In genomic region chr17:79733692-79734070, GRCh38 we compare ENCODE assay signal across 1 cellular context.
TF ChIP-seq lines count a peak whose summit lies in the region.

No MANE protein-coding gene starts in this region.

TF ChIP-seq in HCT116, 20 proteins besides CTCF, POLR2A, EP300 and RAD21:
- TF ChIP-seq ATF3 (IDR thresholded peaks at IDR 0.05), result no peak
- TF ChIP-seq ZFX (IDR thresholded peaks at IDR 0.05), result no peak
- TF ChIP-seq FOSL1 (IDR thresholded peaks at IDR 0.05; ENCODE audit: low read depth), result no peak
- no peak for TF ChIP-seq POLR2AphosphoS5 (IDR thresholded peaks at IDR 0.05; ENCODE audit: low read depth, low read length)
- TF ChIP-seq TCF7L2 (IDR thresholded peaks at IDR 0.05; ENCODE audit: borderline replicate concordance, extremely low read depth, insufficient read depth, insufficient read length), result no peak
- no peak for TF ChIP-seq SP1 (IDR thresholded peaks at IDR 0.05; ENCODE audit: low read depth)
- no peak for TF ChIP-seq ZNF274 (IDR thresholded peaks at IDR 0.05; ENCODE audit: low read depth, low read length)
- TF ChIP-seq EZH2 (IDR thresholded peaks at IDR 0.05), result no peak
- TF ChIP-seq, protein P1, sequence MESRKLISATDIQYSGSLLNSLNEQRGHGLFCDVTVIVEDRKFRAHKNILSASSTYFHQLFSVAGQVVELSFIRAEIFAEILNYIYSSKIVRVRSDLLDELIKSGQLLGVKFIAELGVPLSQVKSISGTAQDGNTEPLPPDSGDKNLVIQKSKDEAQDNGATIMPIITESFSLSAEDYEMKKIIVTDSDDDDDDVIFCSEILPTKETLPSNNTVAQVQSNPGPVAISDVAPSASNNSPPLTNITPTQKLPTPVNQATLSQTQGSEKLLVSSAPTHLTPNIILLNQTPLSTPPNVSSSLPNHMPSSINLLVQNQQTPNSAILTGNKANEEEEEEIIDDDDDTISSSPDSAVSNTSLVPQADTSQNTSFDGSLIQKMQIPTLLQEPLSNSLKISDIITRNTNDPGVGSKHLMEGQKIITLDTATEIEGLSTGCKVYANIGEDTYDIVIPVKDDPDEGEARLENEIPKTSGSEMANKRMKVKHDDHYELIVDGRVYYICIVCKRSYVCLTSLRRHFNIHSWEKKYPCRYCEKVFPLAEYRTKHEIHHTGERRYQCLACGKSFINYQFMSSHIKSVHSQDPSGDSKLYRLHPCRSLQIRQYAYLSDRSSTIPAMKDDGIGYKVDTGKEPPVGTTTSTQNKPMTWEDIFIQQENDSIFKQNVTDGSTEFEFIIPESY (IDR thresholded peaks at IDR 0.05; ENCODE audit: extremely low read depth, insufficient replicate concordance, low read length), result no peak
- no peak for TF ChIP-seq SIN3A (IDR thresholded peaks at IDR 0.05; ENCODE audit: low read depth)
- TF ChIP-seq, protein P2, sequence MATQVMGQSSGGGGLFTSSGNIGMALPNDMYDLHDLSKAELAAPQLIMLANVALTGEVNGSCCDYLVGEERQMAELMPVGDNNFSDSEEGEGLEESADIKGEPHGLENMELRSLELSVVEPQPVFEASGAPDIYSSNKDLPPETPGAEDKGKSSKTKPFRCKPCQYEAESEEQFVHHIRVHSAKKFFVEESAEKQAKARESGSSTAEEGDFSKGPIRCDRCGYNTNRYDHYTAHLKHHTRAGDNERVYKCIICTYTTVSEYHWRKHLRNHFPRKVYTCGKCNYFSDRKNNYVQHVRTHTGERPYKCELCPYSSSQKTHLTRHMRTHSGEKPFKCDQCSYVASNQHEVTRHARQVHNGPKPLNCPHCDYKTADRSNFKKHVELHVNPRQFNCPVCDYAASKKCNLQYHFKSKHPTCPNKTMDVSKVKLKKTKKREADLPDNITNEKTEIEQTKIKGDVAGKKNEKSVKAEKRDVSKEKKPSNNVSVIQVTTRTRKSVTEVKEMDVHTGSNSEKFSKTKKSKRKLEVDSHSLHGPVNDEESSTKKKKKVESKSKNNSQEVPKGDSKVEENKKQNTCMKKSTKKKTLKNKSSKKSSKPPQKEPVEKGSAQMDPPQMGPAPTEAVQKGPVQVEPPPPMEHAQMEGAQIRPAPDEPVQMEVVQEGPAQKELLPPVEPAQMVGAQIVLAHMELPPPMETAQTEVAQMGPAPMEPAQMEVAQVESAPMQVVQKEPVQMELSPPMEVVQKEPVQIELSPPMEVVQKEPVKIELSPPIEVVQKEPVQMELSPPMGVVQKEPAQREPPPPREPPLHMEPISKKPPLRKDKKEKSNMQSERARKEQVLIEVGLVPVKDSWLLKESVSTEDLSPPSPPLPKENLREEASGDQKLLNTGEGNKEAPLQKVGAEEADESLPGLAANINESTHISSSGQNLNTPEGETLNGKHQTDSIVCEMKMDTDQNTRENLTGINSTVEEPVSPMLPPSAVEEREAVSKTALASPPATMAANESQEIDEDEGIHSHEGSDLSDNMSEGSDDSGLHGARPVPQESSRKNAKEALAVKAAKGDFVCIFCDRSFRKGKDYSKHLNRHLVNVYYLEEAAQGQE (IDR thresholded peaks at IDR 0.05; ENCODE audit: low read depth), result no peak
- TF ChIP-seq EGR1 (IDR thresholded peaks at IDR 0.05; ENCODE audit: low read depth), result no peak
- TF ChIP-seq ELF1 (IDR thresholded peaks at IDR 0.05; ENCODE audit: borderline replicate concordance, low read depth), result no peak
- TF ChIP-seq YY1 (IDR thresholded peaks at IDR 0.05; ENCODE audit: extremely low read depth, insufficient replicate concordance, low read depth, low read length), result no peak
TF ChIP-seq in HCT116: peak in this region for 0.
